21 cellular contexts compared by ENCODE assay signal in genomic region chr4:146368209-146368608, GRCh38.
DNase-seq lines count a peak whose midpoint lies in the region; ATAC-seq and TF ChIP-seq lines count a peak whose summit lies in the region.
"Had no signal": no experiment of that assay in that cellular context is flagged by ENCODE, and none has a peak within 500 bp of the region (broad histone marks: within the 10 kb centered on the region; RNA-seq: fewer than 3 reads in every experiment).

No MANE protein-coding gene starts in this region.

- no peak overlapping the region for H3K4me3 Mint-ChIP-seq in WTC11
- H3K4me3 Mint-ChIP-seq in neural crest cell, result peak overlapping the region; percentile 32
- H3K4me3 Mint-ChIP-seq in mesothelial cell of epicardium, result no peak overlapping the region
- H3K4me3 Mint-ChIP-seq: activated CD8-positive, alpha-beta T cell treated with anti-CD3 and anti-CD28 coated beads for 36 hours; naive B cell had no signal

- no peaks in the 10 kb centered on the region for H3K27me3 ChIP-seq in BE2C

- 0 out of 2 replicates have a peak, but pooled peaks cover 5% of the 10 kb centered on the region for H3K36me3 Mint-ChIP-seq in WTC11
- H3K36me3 Mint-ChIP-seq in neural crest cell (ENCODE audit: low read depth), result peaks cover 5% of the 10 kb centered on the region
- no peaks in the 10 kb centered on the region for H3K36me3 Mint-ChIP-seq in mesothelial cell of epicardium

- no peak overlapping the region for H3K4me3 ChIP-seq in BE2C (ENCODE audit: low read depth, low read length)
- H3K4me3 ChIP-seq in fibroblast of villous mesenchyme (ENCODE audit: low read depth, low read length), result no peak overlapping the region
- H3K4me3 ChIP-seq: coronary artery had no signal

- peaks cover 10% of the 10 kb centered on the region for H3K4me1 Mint-ChIP-seq in WTC11
- H3K4me1 Mint-ChIP-seq in neural crest cell, result peaks cover 42% of the 10 kb centered on the region
- H3K4me1 Mint-ChIP-seq in mesothelial cell of epicardium, result no peaks in the 10 kb centered on the region

- DNase-seq in BE2C, result peak; percentile 15
- DNase-seq in WTC11 (ENCODE audit: low spot score), result no peak
- DNase-seq in fibroblast of villous mesenchyme (ENCODE audit: low read depth), result peak; percentile 25
- DNase-seq in neural crest cell (ENCODE audit: low read depth, low spot score), result no peak
- DNase-seq in mesothelial cell of epicardium (ENCODE audit: low spot score in 2 of 2, unreplicated experiment in 2 of 2), result no peak
- no peak for DNase-seq in HK-2 (ENCODE audit: unreplicated experiment)
- DNase-seq: activated CD8-positive, alpha-beta T cell treated with anti-CD3 and anti-CD28 coated beads for 36 hours; amniotic stem cell; Caco-2; GF-D8; GOT3; KBM-7; naive B cell; NCI-H1048; NCI-H774; T-helper 1 cell; WERI-Rb-1 had no signal

- no peak for TF ChIP-seq CTCF in BE2C (IDR thresholded peaks at IDR 0.05; ENCODE audit: low read depth, low read length)
- TF ChIP-seq CTCF in WTC11 (IDR thresholded peaks at IDR 0.05), result no peak
- TF ChIP-seq CTCF in fibroblast of villous mesenchyme (IDR thresholded peaks at IDR 0.05; ENCODE audit: insufficient read depth, low read depth, low read length), result no peak
- TF ChIP-seq CTCF in neural crest cell (conservative IDR thresholded peaks at IDR 0.05), result no peak
- no peak for TF ChIP-seq CTCF in mesothelial cell of epicardium (IDR thresholded peaks at IDR 0.05; ENCODE audit: unreplicated experiment)

- peaks cover 8% of the 10 kb centered on the region for H3K4me1 ChIP-seq in BE2C

- peak; percentile 73 for ATAC-seq in WTC11
- ATAC-seq in GM18511 (IDR thresholded peaks at IDR 0.05; ENCODE audit: unreplicated experiment), result no peak
- no peak for ATAC-seq in GM19397 (IDR thresholded peaks at IDR 0.05; ENCODE audit: unreplicated experiment)
- ATAC-seq: activated CD8-positive, alpha-beta T cell treated with anti-CD3 and anti-CD28 coated beads for 36 hours; Panc1 had no signal

- CTCF ChIA-PET in WTC11 (lab: Charles Lee), result no interaction called here

- peaks cover 6% of the 10 kb centered on the region; the same call in 1 of the 2 replicates for H3K9me3 Mint-ChIP-seq in WTC11
- peaks cover 4% of the 10 kb centered on the region for H3K9me3 Mint-ChIP-seq in neural crest cell
- H3K9me3 Mint-ChIP-seq in mesothelial cell of epicardium, result peaks cover 13% of the 10 kb centered on the region

- no peaks in the 10 kb centered on the region for H3K9me3 ChIP-seq in BE2C
- H3K9me3 ChIP-seq: Caco-2 had no signal

- H3K27ac Mint-ChIP-seq in WTC11 (no peak overlapping the region), neural crest cell (ENCODE audit: unreplicated experiment) (no peak overlapping the region), mesothelial cell of epicardium (no peak overlapping the region)
- H3K27ac Mint-ChIP-seq: activated CD8-positive, alpha-beta T cell treated with anti-CD3 and anti-CD28 coated beads for 36 hours had no signal

- no peaks in the 10 kb centered on the region for H3K27me3 Mint-ChIP-seq in WTC11 (ENCODE audit: low read depth)
- H3K27me3 Mint-ChIP-seq in neural crest cell (ENCODE audit: low read depth), result no peaks in the 10 kb centered on the region
- H3K27me3 Mint-ChIP-seq in mesothelial cell of epicardium (ENCODE audit: low read depth), result no peaks in the 10 kb centered on the region
- H3K27me3 Mint-ChIP-seq: activated CD8-positive, alpha-beta T cell treated with anti-CD3 and anti-CD28 coated beads for 36 hours; naive B cell had no signal

- no peaks in the 10 kb centered on the region for H3K36me3 ChIP-seq in BE2C
- H3K36me3 ChIP-seq: WERI-Rb-1 had no signal

- POLR2A ChIA-PET in WTC11 (lab: Charles Lee), result no interaction called here

TF ChIP-seq in WTC11, 78 proteins besides CTCF, POLR2A, EP300 and RAD21 (continues in another document):
- TF ChIP-seq ZNF263 (CRISPR knock-in tag; IDR thresholded peaks at IDR 0.05; ENCODE audit: low read depth) (no peak), ATF1 (CRISPR knock-in tag; IDR thresholded peaks at IDR 0.05) (no peak), OVOL2 (CRISPR knock-in tag; IDR thresholded peaks at IDR 0.05; ENCODE audit: borderline replicate concordance) (no peak), ESRRA (CRISPR knock-in tag; IDR thresholded peaks at IDR 0.05; ENCODE audit: borderline replicate concordance) (no peak), ZNF138 (CRISPR knock-in tag; conservative IDR thresholded peaks at IDR 0.05) (no peak), ZNF219 (CRISPR knock-in tag; IDR thresholded peaks at IDR 0.05; ENCODE audit: borderline replicate concordance) (no peak), ZBTB21 (CRISPR knock-in tag; IDR thresholded peaks at IDR 0.05; ENCODE audit: borderline replicate concordance) (no peak), ZNF416 (CRISPR knock-in tag; IDR thresholded peaks at IDR 0.05) (no peak), SP1 (CRISPR knock-in tag; conservative IDR thresholded peaks at IDR 0.05) (no peak), FOXJ3 (CRISPR knock-in tag; IDR thresholded peaks at IDR 0.05; ENCODE audit: borderline replicate concordance) (no peak)
- TF ChIP-seq, protein P1, sequence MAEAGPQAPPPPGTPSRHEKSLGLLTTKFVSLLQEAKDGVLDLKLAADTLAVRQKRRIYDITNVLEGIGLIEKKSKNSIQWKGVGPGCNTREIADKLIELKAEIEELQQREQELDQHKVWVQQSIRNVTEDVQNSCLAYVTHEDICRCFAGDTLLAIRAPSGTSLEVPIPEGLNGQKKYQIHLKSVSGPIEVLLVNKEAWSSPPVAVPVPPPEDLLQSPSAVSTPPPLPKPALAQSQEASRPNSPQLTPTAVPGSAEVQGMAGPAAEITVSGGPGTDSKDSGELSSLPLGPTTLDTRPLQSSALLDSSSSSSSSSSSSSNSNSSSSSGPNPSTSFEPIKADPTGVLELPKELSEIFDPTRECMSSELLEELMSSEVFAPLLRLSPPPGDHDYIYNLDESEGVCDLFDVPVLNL (CRISPR knock-in tag; IDR thresholded peaks at IDR 0.05; ENCODE audit: borderline replicate concordance, low read depth), result no peak
- TF ChIP-seq, protein P2, sequence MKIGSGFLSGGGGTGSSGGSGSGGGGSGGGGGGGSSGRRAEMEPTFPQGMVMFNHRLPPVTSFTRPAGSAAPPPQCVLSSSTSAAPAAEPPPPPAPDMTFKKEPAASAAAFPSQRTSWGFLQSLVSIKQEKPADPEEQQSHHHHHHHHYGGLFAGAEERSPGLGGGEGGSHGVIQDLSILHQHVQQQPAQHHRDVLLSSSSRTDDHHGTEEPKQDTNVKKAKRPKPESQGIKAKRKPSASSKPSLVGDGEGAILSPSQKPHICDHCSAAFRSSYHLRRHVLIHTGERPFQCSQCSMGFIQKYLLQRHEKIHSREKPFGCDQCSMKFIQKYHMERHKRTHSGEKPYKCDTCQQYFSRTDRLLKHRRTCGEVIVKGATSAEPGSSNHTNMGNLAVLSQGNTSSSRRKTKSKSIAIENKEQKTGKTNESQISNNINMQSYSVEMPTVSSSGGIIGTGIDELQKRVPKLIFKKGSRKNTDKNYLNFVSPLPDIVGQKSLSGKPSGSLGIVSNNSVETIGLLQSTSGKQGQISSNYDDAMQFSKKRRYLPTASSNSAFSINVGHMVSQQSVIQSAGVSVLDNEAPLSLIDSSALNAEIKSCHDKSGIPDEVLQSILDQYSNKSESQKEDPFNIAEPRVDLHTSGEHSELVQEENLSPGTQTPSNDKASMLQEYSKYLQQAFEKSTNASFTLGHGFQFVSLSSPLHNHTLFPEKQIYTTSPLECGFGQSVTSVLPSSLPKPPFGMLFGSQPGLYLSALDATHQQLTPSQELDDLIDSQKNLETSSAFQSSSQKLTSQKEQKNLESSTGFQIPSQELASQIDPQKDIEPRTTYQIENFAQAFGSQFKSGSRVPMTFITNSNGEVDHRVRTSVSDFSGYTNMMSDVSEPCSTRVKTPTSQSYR (CRISPR knock-in tag; IDR thresholded peaks at IDR 0.05), result no peak
- TF ChIP-seq, protein P3, sequence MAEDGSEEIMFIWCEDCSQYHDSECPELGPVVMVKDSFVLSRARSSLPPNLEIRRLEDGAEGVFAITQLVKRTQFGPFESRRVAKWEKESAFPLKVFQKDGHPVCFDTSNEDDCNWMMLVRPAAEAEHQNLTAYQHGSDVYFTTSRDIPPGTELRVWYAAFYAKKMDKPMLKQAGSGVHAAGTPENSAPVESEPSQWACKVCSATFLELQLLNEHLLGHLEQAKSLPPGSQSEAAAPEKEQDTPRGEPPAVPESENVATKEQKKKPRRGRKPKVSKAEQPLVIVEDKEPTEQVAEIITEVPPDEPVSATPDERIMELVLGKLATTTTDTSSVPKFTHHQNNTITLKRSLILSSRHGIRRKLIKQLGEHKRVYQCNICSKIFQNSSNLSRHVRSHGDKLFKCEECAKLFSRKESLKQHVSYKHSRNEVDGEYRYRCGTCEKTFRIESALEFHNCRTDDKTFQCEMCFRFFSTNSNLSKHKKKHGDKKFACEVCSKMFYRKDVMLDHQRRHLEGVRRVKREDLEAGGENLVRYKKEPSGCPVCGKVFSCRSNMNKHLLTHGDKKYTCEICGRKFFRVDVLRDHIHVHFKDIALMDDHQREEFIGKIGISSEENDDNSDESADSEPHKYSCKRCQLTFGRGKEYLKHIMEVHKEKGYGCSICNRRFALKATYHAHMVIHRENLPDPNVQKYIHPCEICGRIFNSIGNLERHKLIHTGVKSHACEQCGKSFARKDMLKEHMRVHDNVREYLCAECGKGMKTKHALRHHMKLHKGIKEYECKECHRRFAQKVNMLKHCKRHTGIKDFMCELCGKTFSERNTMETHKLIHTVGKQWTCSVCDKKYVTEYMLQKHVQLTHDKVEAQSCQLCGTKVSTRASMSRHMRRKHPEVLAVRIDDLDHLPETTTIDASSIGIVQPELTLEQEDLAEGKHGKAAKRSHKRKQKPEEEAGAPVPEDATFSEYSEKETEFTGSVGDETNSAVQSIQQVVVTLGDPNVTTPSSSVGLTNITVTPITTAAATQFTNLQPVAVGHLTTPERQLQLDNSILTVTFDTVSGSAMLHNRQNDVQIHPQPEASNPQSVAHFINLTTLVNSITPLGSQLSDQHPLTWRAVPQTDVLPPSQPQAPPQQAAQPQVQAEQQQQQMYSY (CRISPR knock-in tag; IDR thresholded peaks at IDR 0.05), result no peak
- TF ChIP-seq, protein P4, sequence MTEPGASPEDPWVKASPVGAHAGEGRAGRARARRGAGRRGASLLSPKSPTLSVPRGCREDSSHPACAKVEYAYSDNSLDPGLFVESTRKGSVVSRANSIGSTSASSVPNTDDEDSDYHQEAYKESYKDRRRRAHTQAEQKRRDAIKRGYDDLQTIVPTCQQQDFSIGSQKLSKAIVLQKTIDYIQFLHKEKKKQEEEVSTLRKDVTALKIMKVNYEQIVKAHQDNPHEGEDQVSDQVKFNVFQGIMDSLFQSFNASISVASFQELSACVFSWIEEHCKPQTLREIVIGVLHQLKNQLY (CRISPR knock-in tag; IDR thresholded peaks at IDR 0.05), result no peak

Comparison
In these comparisons a context has a peak if more than half of its experiments do, and no peak if none do; other contexts are left out.
1. DNase-seq: peak in BE2C (single experiment) and fibroblast of villous mesenchyme (single experiment); none in WTC11 (single experiment), neural crest cell (single experiment), mesothelial cell of epicardium (0 of 2) and HK-2 (single experiment).